Comparison of ENCODE assay signal across 16 cellular contexts in genomic region chr13:27124571-27124970, GRCh38. TPM values are rescaled to one million over a fixed set of nuclear protein-coding genes. Genes with fewer than 3 reads are reported as not detected.
DNase-seq lines count a peak whose midpoint lies in the region; ATAC-seq, FAIRE-seq and TF ChIP-seq lines count a peak whose summit lies in the region.
"Had no signal": no experiment of that assay in that cellular context is flagged by ENCODE, and none has a peak within 500 bp of the region (broad histone marks: within the 10 kb centered on the region; RNA-seq: fewer than 3 reads in every experiment).

No MANE protein-coding gene starts in this region.

- H3K4me3 Mint-ChIP-seq in endodermal cell: no peak overlapping the region
- no peak overlapping the region for H3K4me3 Mint-ChIP-seq in osteocyte (ENCODE audit: unreplicated experiment)
- no peak overlapping the region for H3K4me3 Mint-ChIP-seq in Calu3 (ENCODE audit: low read depth, unreplicated experiment)
- H3K4me3 Mint-ChIP-seq: CD14-positive monocyte; CD8-positive, alpha-beta T cell had no signal

- in situ Hi-C loops in KBM-7 (cut with MboI; ENCODE audit: low pct_unique_long_range_greater_than_20kb, low sequenced_read_pairs): no loop called here

- DNase-seq in GM19239 (ENCODE audit: insufficient read length, low spot score): no peak
- no peak for DNase-seq in SJCRH30
- no peak for DNase-seq in endodermal cell
- no peak for DNase-seq in osteocyte (ENCODE audit: extremely low spot score, unreplicated experiment)
- no peak for DNase-seq in Calu3
- no peak for DNase-seq in KBM-7
- DNase-seq in upper lobe of right lung: no peak
- DNase-seq: CD8-positive, alpha-beta T cell; COR-L47; DND-41; GDM1 had no signal

- H3K9me3 ChIP-seq in SJCRH30 (replicated peaks) (no peaks in the 10 kb centered on the region), endodermal cell (ENCODE audit: control insufficient read depth, low read length) (peaks cover 41% of the 10 kb centered on the region), upper lobe of right lung (no peaks in the 10 kb centered on the region)
- H3K9me3 ChIP-seq: HAP-1 had no signal

- CTCF ChIA-PET in Calu3 (lab: Charles Lee): no interaction called here

- H3K27ac ChIP-seq in SJCRH30 (peak overlapping the region; percentile 71; the same call in 1 of the 2 replicates), endodermal cell (ENCODE audit: low read depth, low read length) (no peak overlapping the region), upper lobe of right lung (no peak overlapping the region)

- H3K27ac Mint-ChIP-seq in endodermal cell (no peak overlapping the region), osteocyte (ENCODE audit: unreplicated experiment) (peak overlapping the region; percentile 48), Calu3 (ENCODE audit: unreplicated experiment) (no peak overlapping the region)
- H3K27ac Mint-ChIP-seq: CD14-positive monocyte had no signal

- H3K4me3 ChIP-seq in SJCRH30: peak overlapping the region; percentile 59
- H3K4me3 ChIP-seq in endodermal cell (ENCODE audit: low read length): peak overlapping the region; percentile 11
- no peak overlapping the region for H3K4me3 ChIP-seq in upper lobe of right lung
- H3K4me3 ChIP-seq: HAP-1 had no signal

- WGBS in endodermal cell (ENCODE audit: insufficient coverage in 1 of 2, insufficient read length in 1 of 2), 2 experiments: 96 to 97% methylated on average over 3 to 4 of the region's 4 CpGs

- H3K9me3 Mint-ChIP-seq in endodermal cell (peaks cover 57% of the 10 kb centered on the region), osteocyte (ENCODE audit: unreplicated experiment) (peaks cover 4% of the 10 kb centered on the region), Calu3 (ENCODE audit: low read depth, unreplicated experiment) (peaks cover 8% of the 10 kb centered on the region)

- H3K36me3 ChIP-seq in SJCRH30: no peaks in the 10 kb centered on the region
- peaks cover 23% of the 10 kb centered on the region for H3K36me3 ChIP-seq in endodermal cell (ENCODE audit: control insufficient read depth, insufficient read depth, low read length)
- no peaks in the 10 kb centered on the region for H3K36me3 ChIP-seq in upper lobe of right lung
- H3K36me3 ChIP-seq: HAP-1 had no signal

- H3K4me1 ChIP-seq in SJCRH30 (peaks cover 21% of the 10 kb centered on the region), endodermal cell (ENCODE audit: control insufficient read depth, insufficient read depth, low read length) (no peaks in the 10 kb centered on the region), upper lobe of right lung (peaks cover 30% of the 10 kb centered on the region)
- H3K4me1 ChIP-seq: HAP-1 had no signal

- TF ChIP-seq CTCF in endodermal cell (conservative IDR thresholded peaks at IDR 0.05) (no peak), osteocyte (IDR thresholded peaks at IDR 0.05) (no peak), Calu3 (IDR thresholded peaks at IDR 0.05; ENCODE audit: unreplicated experiment) (no peak), upper lobe of right lung (IDR thresholded peaks at IDR 0.05) (no peak)

- no peak for ATAC-seq in upper lobe of right lung
- ATAC-seq: CD8-positive, alpha-beta T cell had no signal

- H3K4me1 Mint-ChIP-seq in endodermal cell (peaks cover 9% of the 10 kb centered on the region), osteocyte (ENCODE audit: unreplicated experiment) (peaks cover 75% of the 10 kb centered on the region), Calu3 (ENCODE audit: low read depth, unreplicated experiment) (no peaks in the 10 kb centered on the region)

- BruUV-seq in Calu3 (replicated peaks; lab: Mats Ljungman, UMichigan): no TSS peak

- H3K9ac ChIP-seq in endodermal cell (ENCODE audit: extremely low read depth, low read length, poor library complexity, severe bottlenecking): no peak overlapping the region

- intact Hi-C loops in Calu3 (cut with micrococcal nuclease; ENCODE audit: unreplicated experiment): no loop called here
- intact Hi-C loops in upper lobe of right lung (cut with DNase I): no loop called here

- H3K27me3 ChIP-seq in SJCRH30: no peaks in the 10 kb centered on the region
- no peaks in the 10 kb centered on the region for H3K27me3 ChIP-seq in endodermal cell (ENCODE audit: control insufficient read depth, insufficient read depth, low read length, poor library complexity, severe bottlenecking)
- H3K27me3 ChIP-seq in upper lobe of right lung: no peaks in the 10 kb centered on the region

- H3K36me3 Mint-ChIP-seq in endodermal cell (ENCODE audit: low read depth) (peaks cover 48% of the 10 kb centered on the region), osteocyte (ENCODE audit: unreplicated experiment) (peaks cover 16% of the 10 kb centered on the region), Calu3 (ENCODE audit: insufficient read depth, unreplicated experiment) (no peaks in the 10 kb centered on the region)

- H3K27me3 Mint-ChIP-seq in endodermal cell (ENCODE audit: insufficient read depth) (no peaks in the 10 kb centered on the region), osteocyte (ENCODE audit: unreplicated experiment) (no peaks in the 10 kb centered on the region), Calu3 (ENCODE audit: unreplicated experiment) (no peaks in the 10 kb centered on the region)

- FAIRE-seq in GM19239 (lab: Jason Lieb, UNC): peak; percentile 51
- FAIRE-seq: A204.1, GM12892, H1 had no signal

RNA-seq across cellular contexts. Expression of gene USP12, which starts 47.0 kb away (rescaled TPM):
- total RNA-seq in SJCRH30 (2014; rRNA removed; shearing (Covaris generic)): 32.0 and 34.2 TPM in 2 replicates
- 10 to 100 TPM; 18.9 to 23.2 TPM for total RNA-seq in endodermal cell
- polyA plus RNA-seq in endodermal cell (2013, experiment 1 of 2): 18.8 TPM
- polyA plus RNA-seq in endodermal cell (2013, experiment 2 of 2): 18.2 TPM
- total RNA-seq in osteocyte: 31.8 and 32.6 TPM in 2 replicates
- 20.6 and 20.8 TPM in 2 replicates for total RNA-seq in Calu3 (2022)
- total RNA-seq in upper lobe of right lung: 37.5 TPM
